1 cellular context compared by ENCODE assay signal in genomic region chr5:103218164-103218563, GRCh38.
TF ChIP-seq lines count a peak whose summit lies in the region.

No MANE protein-coding gene starts in this region.

TF ChIP-seq in HepG2, 621 proteins besides CTCF, POLR2A, EP300 and RAD21 (continued from another document):
- TF ChIP-seq, protein P1, sequence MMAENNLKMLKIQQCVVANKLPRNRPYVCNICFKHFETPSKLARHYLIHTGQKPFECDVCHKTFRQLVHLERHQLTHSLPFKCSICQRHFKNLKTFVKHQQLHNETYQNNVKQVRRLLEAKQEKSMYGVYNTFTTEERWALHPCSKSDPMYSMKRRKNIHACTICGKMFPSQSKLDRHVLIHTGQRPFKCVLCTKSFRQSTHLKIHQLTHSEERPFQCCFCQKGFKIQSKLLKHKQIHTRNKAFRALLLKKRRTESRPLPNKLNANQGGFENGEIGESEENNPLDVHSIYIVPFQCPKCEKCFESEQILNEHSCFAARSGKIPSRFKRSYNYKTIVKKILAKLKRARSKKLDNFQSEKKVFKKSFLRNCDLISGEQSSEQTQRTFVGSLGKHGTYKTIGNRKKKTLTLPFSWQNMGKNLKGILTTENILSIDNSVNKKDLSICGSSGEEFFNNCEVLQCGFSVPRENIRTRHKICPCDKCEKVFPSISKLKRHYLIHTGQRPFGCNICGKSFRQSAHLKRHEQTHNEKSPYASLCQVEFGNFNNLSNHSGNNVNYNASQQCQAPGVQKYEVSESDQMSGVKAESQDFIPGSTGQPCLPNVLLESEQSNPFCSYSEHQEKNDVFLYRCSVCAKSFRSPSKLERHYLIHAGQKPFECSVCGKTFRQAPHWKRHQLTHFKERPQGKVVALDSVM (CRISPR knock-in tag; IDR thresholded peaks at IDR 0.05) = no peak
- TF ChIP-seq RBFOX2 (IDR thresholded peaks at IDR 0.05; ENCODE audit: low read depth, low read length) (no peak), TFAP4 (IDR thresholded peaks at IDR 0.05; ENCODE audit: borderline replicate concordance, low read depth) (no peak), ZNF30 (CRISPR knock-in tag; IDR thresholded peaks at IDR 0.05) (no peak), PITX1 (CRISPR knock-in tag; IDR thresholded peaks at IDR 0.05) (no peak), ZNF451 (CRISPR knock-in tag; IDR thresholded peaks at IDR 0.05) (no peak), SMARCE1 (IDR thresholded peaks at IDR 0.05; ENCODE audit: borderline replicate concordance) (no peak), BRCA1 (CRISPR knock-in tag; IDR thresholded peaks at IDR 0.05) (no peak), HDAC2 (CRISPR knock-in tag; IDR thresholded peaks at IDR 0.05) (no peak), ATF7-NPFF (CRISPR knock-in tag; IDR thresholded peaks at IDR 0.05; ENCODE audit: low read depth) (no peak), ZNF776 (CRISPR knock-in tag; IDR thresholded peaks at IDR 0.05) (no peak)
